8 cellular contexts compared by ENCODE assay signal in the genomic region with DNA sequence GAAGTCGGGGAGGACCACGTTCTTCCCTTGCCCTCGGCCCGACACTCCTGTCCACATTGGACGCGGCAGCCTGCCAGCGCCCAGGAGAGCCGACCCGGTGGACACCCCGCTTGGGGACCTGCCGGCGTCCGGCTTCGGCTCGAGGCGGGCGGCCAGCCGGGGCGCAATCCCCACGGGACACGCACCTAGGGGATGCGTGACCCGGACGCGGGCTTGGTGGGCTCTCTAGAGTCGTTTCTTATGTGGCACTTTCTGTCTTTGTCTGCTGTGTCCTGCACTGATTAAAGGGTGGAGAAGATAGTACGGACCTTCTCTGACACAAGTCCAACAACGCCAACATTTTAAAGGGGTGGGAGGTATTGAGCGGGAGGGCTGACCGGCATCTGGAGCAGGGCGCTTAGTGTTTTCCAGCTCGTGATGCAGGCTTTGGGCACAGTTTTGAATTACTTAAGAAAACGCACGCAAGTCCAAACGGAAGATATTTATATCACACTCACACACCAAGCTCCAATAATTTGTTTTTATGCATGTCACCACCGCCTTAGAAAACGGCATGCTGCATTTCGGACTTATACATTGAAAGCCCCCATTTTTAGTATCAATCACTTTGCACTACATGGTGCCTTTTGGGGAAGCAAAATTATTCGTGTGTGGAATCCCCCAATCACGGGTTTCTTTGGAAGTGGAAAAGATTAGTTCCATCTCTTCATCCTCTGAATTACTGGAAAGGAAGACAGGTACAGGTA. TPM values are rescaled to one million over a fixed set of nuclear protein-coding genes. Genes with fewer than 3 reads are reported as not detected.
DNase-seq lines count a peak whose midpoint lies in the region; ATAC-seq and TF ChIP-seq lines count a peak whose summit lies in the region.

No MANE protein-coding gene starts in this region.

- peaks cover 27% of the 10 kb centered on the region for H3K4me1 Mint-ChIP-seq in neural crest cell

- H3K27me3 Mint-ChIP-seq in neural crest cell (ENCODE audit: low read depth), result peaks cover 95% of the 10 kb centered on the region

- H3K27ac Mint-ChIP-seq in neural crest cell (ENCODE audit: unreplicated experiment), result no peak overlapping the region

- H3K9me3 Mint-ChIP-seq in neural crest cell, result no peaks in the 10 kb centered on the region

- H3K4me3 ChIP-seq in epithelial cell of esophagus (ENCODE audit: low read length), result peak overlapping the region; percentile 40

- DNase-seq in NCI-H748 (lab: John Stamatoyannopoulos, UW; ENCODE audit: unreplicated experiment), result peak; percentile 46
- DNase-seq in NCI-H748 treated with DMSO at 0.1 percent for 48 hours (lab: John Stamatoyannopoulos, UW), result no peak
- peak; percentile 58 for DNase-seq in RPMI8226
- no peak for DNase-seq in epithelial cell of esophagus (ENCODE audit: low read depth)
- DNase-seq in neural crest cell (ENCODE audit: low read depth, low spot score), result no peak
- no peak for DNase-seq in stimulated activated CD4-positive, alpha-beta T cell treated with anti-CD3 and anti-CD28 coated beads, Interleukin-4, amount 100 ng/mL, for 4 hours

- peak overlapping the region; percentile 89 for H3K4me3 Mint-ChIP-seq in neural crest cell

- ATAC-seq in HG02678 (IDR thresholded peaks at IDR 0.05; ENCODE audit: unreplicated experiment) (peak; percentile 18), GM18870 (IDR thresholded peaks at IDR 0.05; ENCODE audit: unreplicated experiment) (no peak)

- TF ChIP-seq CTCF in epithelial cell of esophagus (IDR thresholded peaks at IDR 0.05; ENCODE audit: insufficient read depth, low read depth, low read length, missing control alignments), result no peak
- TF ChIP-seq CTCF in neural crest cell (conservative IDR thresholded peaks at IDR 0.05), result no peak

- H3K36me3 Mint-ChIP-seq in neural crest cell (ENCODE audit: low read depth), result peaks cover under 1% of the 10 kb centered on the region

RNA-seq across cellular contexts. Expression of a gene that starts 3.9 kb away (rescaled TPM):
- 1.5 and 1.6 TPM in 2 replicates for total RNA-seq in neural crest cell

RNA-seq across cellular contexts. Expression of a gene that starts 20.5 kb away (rescaled TPM):
- 46.4 and 49.9 TPM in 2 replicates for total RNA-seq in neural crest cell

RNA-seq across cellular contexts. Expression of a gene that starts 25.2 kb away (rescaled TPM):
- total RNA-seq in neural crest cell, result 31.1 and 35.1 TPM in 2 replicates

Comparison
In these comparisons a context has a peak if more than half of its experiments do, and no peak if none do; other contexts are left out.
1. DNase-seq: peak in NCI-H748 (single experiment) and RPMI8226 (single experiment); none in NCI-H748 treated with DMSO at 0.1 percent for 48 hours (single experiment), epithelial cell of esophagus (single experiment), neural crest cell (single experiment) and stimulated activated CD4-positive, alpha-beta T cell treated with anti-CD3 and anti-CD28 coated beads, Interleukin-4, amount 100 ng/mL, for 4 hours (0 of 2).